ENCODE assay signal across 10 cellular contexts in genomic region chr21:36065497-36066036, GRCh38. TPM values are rescaled to one million over a fixed set of nuclear protein-coding genes. Genes with fewer than 3 reads are reported as not detected.
A peak's percentile ranks its signal among the peaks of the same experiment; 100 is the strongest.
DNase-seq lines count a peak whose midpoint lies in the region; ATAC-seq, FAIRE-seq and TF ChIP-seq lines count a peak whose summit lies in the region.
"Had no signal": no experiment of that assay in that cellular context is flagged by ENCODE, and none has a peak within 500 bp of the region (broad histone marks: within the 10 kb centered on the region; RNA-seq: fewer than 3 reads in every experiment).

No MANE protein-coding gene starts in this region.

- no peak overlapping the region for H2AK5ac ChIP-seq in H1 (ENCODE audit: low read depth, low read length)

- H4K91ac ChIP-seq in H1 (replicated peaks; ENCODE audit: insufficient read length, low read length), result no peak overlapping the region

- intact Hi-C loops in activated naive CD4-positive, alpha-beta T cell treated with anti-CD3 and anti-CD28 coated beads for 36 hours (cut with micrococcal nuclease), result no loop called here
- intact Hi-C loops in PC-3 (cut with micrococcal nuclease), result loop anchor here (10.0 kb wide), 1 partner anchor 139 kb away; no protein-coding TSS in a partner anchor
- intact Hi-C loops in left ventricle myocardium superior (cut with micrococcal nuclease), result loop anchor here (10.0 kb wide), 1 partner anchor 49 kb away; no protein-coding TSS in a partner anchor
- intact Hi-C loops in ascending aorta (cut with DNase I), result loop anchor here (10.0 kb wide), 1 partner anchor 1181 kb away; no protein-coding TSS in a partner anchor

- ATAC-seq in PC-3, result 0 out of 2 replicates have a peak, but pooled peaks have one; percentile 9
- no peak for ATAC-seq in left ventricle myocardium superior
- ATAC-seq: left cardiac atrium had no signal

- no peak overlapping the region for H4K5ac ChIP-seq in H1 (ENCODE audit: insufficient read length, low read depth, low read length)

- H4K8ac ChIP-seq in H1 (ENCODE audit: extremely low read depth, insufficient read depth, low read length), result no peak overlapping the region

- CTCF ChIA-PET in activated naive CD4-positive, alpha-beta T cell treated with anti-CD3 and anti-CD28 coated beads for 36 hours (lab: Charles Lee), result interaction anchor here (0.9 kb wide), 1 partner anchor 48 kb away, joined by 3 read pairs; no protein-coding TSS in a partner anchor
- CTCF ChIA-PET in PC-3 (lab: Charles Lee), result no interaction called here
- CTCF ChIA-PET in H1 (lab: Charles Lee; ENCODE audit: partially characterized antibody), result interaction anchor here (0.6 to 2.0 kb wide), 6 partner anchors 11 to 710 kb away, joined by 3 to 5 read pairs (median 4); no protein-coding TSS in a partner anchor

- H3K23me2 ChIP-seq in H1 (ENCODE audit: low read depth, low read length), result peaks cover 4% of the 10 kb centered on the region

- no peak overlapping the region for H2BK120ac ChIP-seq in H1 (replicated peaks; ENCODE audit: low read depth, low read length)

- H3K9ac ChIP-seq in PC-3 (ENCODE audit: low read length), result no peak overlapping the region
- no peak overlapping the region for H3K9ac ChIP-seq in H1 (replicated peaks in 1 of 4; ENCODE audit: extremely low read depth in 1 of 4, low read depth in 3 of 4, low read length in 3 of 4)

- no peak overlapping the region for H3K4me3 Mint-ChIP-seq in activated naive CD4-positive, alpha-beta T cell treated with anti-CD3 and anti-CD28 coated beads for 36 hours
- peak overlapping the region; percentile 40 for H3K4me3 Mint-ChIP-seq in stimulated activated naive CD8-positive, alpha-beta T cell treated with anti-CD3 and anti-CD28 coated beads, Interleukin-15, Interleukin-2, amounts not matched to agents 100 ng/mL and 50 ng/mL, for 24 hours

- H3K56ac ChIP-seq in H1 (replicated peaks; ENCODE audit: insufficient read length, low read depth, low read length), result no peak overlapping the region

- H3K14ac ChIP-seq in H1 (ENCODE audit: insufficient read length), result no peak overlapping the region

- H4K20me1 ChIP-seq in PC-3 (ENCODE audit: low read length), result no peaks in the 10 kb centered on the region
- no peaks in the 10 kb centered on the region for H4K20me1 ChIP-seq in H1 (replicated peaks in 1 of 2; ENCODE audit: control insufficient read depth in 1 of 2, insufficient read depth in 2 of 2, low read length in 2 of 2)

- TF ChIP-seq RAD21 in H1 (IDR thresholded peaks at IDR 0.05 in 1 of 2, conservative IDR thresholded peaks at IDR 0.05 in 1 of 2; ENCODE audit: low read depth in 2 of 2, low read length in 2 of 2), result no peak

- peak; percentile 44 for DNase-seq in activated naive CD4-positive, alpha-beta T cell treated with anti-CD3 and anti-CD28 coated beads for 36 hours
- no peak for DNase-seq in activated naive CD4-positive, alpha-beta T cell (lab: John Stamatoyannopoulos, UW)
- peak; percentile 69 for DNase-seq in PC-3
- no peak for DNase-seq in H1 (ENCODE audit: low read depth in 1 of 2, low spot score in 2 of 2)
- DNase-seq in left ventricle myocardium superior, result no peak
- no peak for DNase-seq in ascending aorta (ENCODE audit: low spot score in 2 of 2)
- no peak for DNase-seq in NCI-H1105 treated with DMSO at 0.1 percent for 48 hours (lab: John Stamatoyannopoulos, UW)
- DNase-seq: CD8-positive, alpha-beta memory T cell; left cardiac atrium had no signal

- POLR2A ChIA-PET in PC-3 (lab: Charles Lee; ENCODE audit: unreplicated experiment), result no interaction called here
- POLR2A ChIA-PET in H1 (lab: Charles Lee; ENCODE audit: partially characterized antibody), result no interaction called here

- H3K4me3 ChIP-seq in PC-3 (ENCODE audit: low read length) (no peak overlapping the region), H1 (ENCODE audit: extremely low read depth in 1 of 4, insufficient read depth in 2 of 4, low read depth in 3 of 4, low read length in 4 of 4) (no peak overlapping the region), ascending aorta (no peak overlapping the region)

- no peak overlapping the region for H2BK15ac ChIP-seq in H1 (ENCODE audit: low read length)

- H3K4me1 ChIP-seq in PC-3 (ENCODE audit: insufficient read depth, low read length) (peaks cover 13% of the 10 kb centered on the region), H1 (replicated peaks in 1 of 4; ENCODE audit: control insufficient read depth in 3 of 4, insufficient read depth in 4 of 4, low read length in 3 of 4) (peaks cover 0 to 4% (median 3%) of the 10 kb centered on the region in 4 experiments; a peak in 6 of 7 replicates), ascending aorta (peaks cover 3 to 4% of the 10 kb centered on the region in 2 donors)

- no peak overlapping the region for H3K23ac ChIP-seq in H1 (ENCODE audit: insufficient read length)

- no peaks in the 10 kb centered on the region for H3K27me3 ChIP-seq in PC-3 (ENCODE audit: low read length)
- peaks cover 0 to 1% (median 0%) of the 10 kb centered on the region in 4 experiments; a peak in 1 of 7 replicates for H3K27me3 ChIP-seq in H1 (replicated peaks in 1 of 4; ENCODE audit: control insufficient read depth in 3 of 4, extremely low read depth in 1 of 4, insufficient read depth in 3 of 4, low read length in 3 of 4)
- no peaks in the 10 kb centered on the region for H3K27me3 ChIP-seq in ascending aorta

- peak overlapping the region; percentile 68 for H2AFZ ChIP-seq in PC-3 (ENCODE audit: low read length)
- H2AFZ ChIP-seq in H1 (ENCODE audit: low read length), result peak overlapping the region; percentile 69; the same call in 1 of the 2 replicates

- H3K36me3 ChIP-seq in PC-3 (ENCODE audit: low read depth, low read length), result peaks cover 8% of the 10 kb centered on the region; the same call in 1 of the 2 replicates
- H3K36me3 ChIP-seq in H1 (ENCODE audit: control insufficient read depth in 2 of 4, insufficient read depth in 4 of 4, low read length in 3 of 4), result no peaks in the 10 kb centered on the region
- H3K36me3 ChIP-seq in ascending aorta, result no peaks in the 10 kb centered on the region

- TF ChIP-seq CTCF in PC-3 (conservative IDR thresholded peaks at IDR 0.05; ENCODE audit: low read depth, low read length) (no peak), H1 (IDR thresholded peaks at IDR 0.05; ENCODE audit: control extremely low read depth in 1 of 3, insufficient read depth in 1 of 3, low read depth in 1 of 3, low read length in 3 of 3) (no peak), ascending aorta (IDR thresholded peaks at IDR 0.05) (no peak)

- H2BK5ac ChIP-seq in H1 (ENCODE audit: low read depth, low read length), result no peak overlapping the region

- no peaks in the 10 kb centered on the region for H3K9me2 ChIP-seq in PC-3 (replicated peaks; ENCODE audit: low read length)

- H3K79me2 ChIP-seq in PC-3 (ENCODE audit: low read length), result peaks cover 15% of the 10 kb centered on the region
- peaks cover 0 to 4% of the 10 kb centered on the region in 2 experiments; a peak in 1 of 4 replicates for H3K79me2 ChIP-seq in H1 (ENCODE audit: control insufficient read depth in 1 of 2, insufficient read depth in 2 of 2, low read length in 2 of 2)

- no peak overlapping the region for H2BK20ac ChIP-seq in H1 (ENCODE audit: low read length)

- TF ChIP-seq EP300 in H1 (IDR thresholded peaks at IDR 0.05; ENCODE audit: borderline replicate concordance in 1 of 2, low read depth in 2 of 2, low read length in 2 of 2), result no peak

- H3K27me3 Mint-ChIP-seq in activated naive CD4-positive, alpha-beta T cell treated with anti-CD3 and anti-CD28 coated beads for 36 hours (ENCODE audit: low read depth), result no peaks in the 10 kb centered on the region
- H3K27me3 Mint-ChIP-seq in stimulated activated naive CD8-positive, alpha-beta T cell treated with anti-CD3 and anti-CD28 coated beads, Interleukin-15, Interleukin-2, amounts not matched to agents 100 ng/mL and 50 ng/mL, for 24 hours, result no peaks in the 10 kb centered on the region

- H3K27ac ChIP-seq in PC-3 (ENCODE audit: low read length) (no peak overlapping the region), H1 (ENCODE audit: low read depth, low read length) (no peak overlapping the region), ascending aorta (no peak overlapping the region)

- FAIRE-seq in H1 (lab: Jason Lieb, UNC), result no peak

- no peak overlapping the region for H3K18ac ChIP-seq in H1 (ENCODE audit: extremely low read depth, low read length)

- peaks cover 26% of the 10 kb centered on the region for H3K4me1 Mint-ChIP-seq in activated naive CD4-positive, alpha-beta T cell treated with anti-CD3 and anti-CD28 coated beads for 36 hours (ENCODE audit: low read depth)
- H3K4me1 Mint-ChIP-seq in stimulated activated naive CD8-positive, alpha-beta T cell treated with anti-CD3 and anti-CD28 coated beads, Interleukin-15, Interleukin-2, amounts not matched to agents 100 ng/mL and 50 ng/mL, for 24 hours (ENCODE audit: low read depth), result peaks cover 34% of the 10 kb centered on the region

- H3F3A ChIP-seq in PC-3 (ENCODE audit: low read length, unreplicated experiment), result no peaks in the 10 kb centered on the region

- 43% methylated on average over 2 of the region's 3 CpGs; no CpG with 5 or more reads in 1 of the 2 experiments for WGBS in H1 (ENCODE audit: extremely low coverage in 1 of 2, insufficient coverage in 1 of 2, insufficient read length in 1 of 2, insufficient replicate concordance in 2 of 2, low coverage in 1 of 2, low lambda C conversion rate in 2 of 2, missing lambda C conversion rate in 1 of 2), 2 experiments

- H3K79me1 ChIP-seq in H1 (ENCODE audit: low read depth, low read length), result no peaks in the 10 kb centered on the region

- peaks cover 16% of the 10 kb centered on the region for H3K9me3 ChIP-seq in PC-3 (ENCODE audit: low read length)
- peaks cover 12 to 14% of the 10 kb centered on the region in 2 experiments for H3K9me3 ChIP-seq in H1 (ENCODE audit: insufficient read depth in 2 of 2, low read depth in 1 of 2, low read length in 1 of 2)
- no peaks in the 10 kb centered on the region for H3K9me3 ChIP-seq in ascending aorta

- H3K9me3 Mint-ChIP-seq in activated naive CD4-positive, alpha-beta T cell treated with anti-CD3 and anti-CD28 coated beads for 36 hours, result peaks cover 10% of the 10 kb centered on the region
- peaks cover 7% of the 10 kb centered on the region for H3K9me3 Mint-ChIP-seq in stimulated activated naive CD8-positive, alpha-beta T cell treated with anti-CD3 and anti-CD28 coated beads, Interleukin-15, Interleukin-2, amounts not matched to agents 100 ng/mL and 50 ng/mL, for 24 hours

- H3K4me2 ChIP-seq in PC-3 (ENCODE audit: low read length) (peak overlapping the region; percentile 46), H1 (ENCODE audit: insufficient read depth in 1 of 2, low read depth in 2 of 2, low read length in 2 of 2) (no peak overlapping the region)

- H3K27ac Mint-ChIP-seq in activated naive CD4-positive, alpha-beta T cell treated with anti-CD3 and anti-CD28 coated beads for 36 hours, result no peak overlapping the region
- H3K27ac Mint-ChIP-seq in stimulated activated naive CD8-positive, alpha-beta T cell treated with anti-CD3 and anti-CD28 coated beads, Interleukin-15, Interleukin-2, amounts not matched to agents 100 ng/mL and 50 ng/mL, for 24 hours, result peak overlapping the region; percentile 78
- H3K27ac Mint-ChIP-seq: CD8-positive, alpha-beta memory T cell had no signal

- no TSS peak for BruUV-seq in PC-3 (replicated peaks; lab: Mats Ljungman, UMichigan)

- H3K4ac ChIP-seq in H1 (replicated peaks; ENCODE audit: insufficient read length, low read depth, low read length), result no peak overlapping the region

- no peak overlapping the region for H2BK12ac ChIP-seq in H1 (ENCODE audit: low read depth, low read length)

- no peak for TF ChIP-seq POLR2A in H1 (IDR thresholded peaks at IDR 0.05; ENCODE audit: control extremely low read depth in 1 of 2, low read depth in 2 of 2, low read length in 2 of 2)

- H3K36me3 Mint-ChIP-seq in activated naive CD4-positive, alpha-beta T cell treated with anti-CD3 and anti-CD28 coated beads for 36 hours (ENCODE audit: low read depth), result peaks cover 6% of the 10 kb centered on the region
- H3K36me3 Mint-ChIP-seq in stimulated activated naive CD8-positive, alpha-beta T cell treated with anti-CD3 and anti-CD28 coated beads, Interleukin-15, Interleukin-2, amounts not matched to agents 100 ng/mL and 50 ng/mL, for 24 hours (ENCODE audit: low read depth), result peaks cover 17% of the 10 kb centered on the region

RNA-seq across cellular contexts. Expression of gene CBR1, which starts 4.3 kb away (rescaled TPM):
- 10 to 100 TPM; 27.7 to 30.4 TPM for total RNA-seq in activated naive CD4-positive, alpha-beta T cell treated with anti-CD3 and anti-CD28 coated beads for 36 hours
- total RNA-seq in PC-3 (2014; rRNA removed), result 297 and 343 TPM in 2 replicates
- total RNA-seq in H1 (2021; fragmentation: NEBNext Ultra II Directional; extraction: Animal tissue kit (Norgen Biotek cat#: 25700)), result 1.8 and 2.3 TPM in 2 replicates
- 207 and 234 TPM in 2 replicates for polyA plus RNA-seq in H1 (2011; rRNA removed)
- polyA plus RNA-seq in H1 (2011; cell fraction: cytosol; rRNA removed), result 156 TPM
- polyA plus RNA-seq in H1 (2011; cell fraction: nucleus; rRNA removed), result 119 TPM
- polyA plus RNA-seq in H1 (2012, experiment 1 of 2), result 81.4 to 99.0 TPM (median 90.3 TPM) in 4 replicates
- polyA plus RNA-seq in H1 (2012, experiment 2 of 2), result 91.1 TPM
- 59.7 TPM for polyA plus RNA-seq in H1 (2013, experiment 1 of 2)
- polyA plus RNA-seq in H1 (2013, experiment 2 of 2), result 59.1 TPM
- polyA minus RNA-seq in H1 (2011; rRNA and poly(A)+ RNA removed), result 22.3 and 26.0 TPM in 2 replicates
- 56.2 TPM for polyA minus RNA-seq in H1 (2011; cell fraction: cytosol; rRNA and poly(A)+ RNA removed)
- polyA minus RNA-seq in H1 (2011; cell fraction: nucleus; rRNA and poly(A)+ RNA removed), result 38.7 TPM
- 25.8 TPM for total RNA-seq in left ventricle myocardium superior
- total RNA-seq in ascending aorta, result 101 TPM

RNA-seq across cellular contexts. Expression of gene SETD4, which starts 5.2 kb away (rescaled TPM):
- 10 to 100 TPM; 14.8 to 15.2 TPM for total RNA-seq in activated naive CD4-positive, alpha-beta T cell treated with anti-CD3 and anti-CD28 coated beads for 36 hours
- total RNA-seq in PC-3 (2014; rRNA removed) (12.5 and 17.0 TPM in 2 replicates), left ventricle myocardium superior (10.3 TPM), ascending aorta (35.9 TPM)
- total RNA-seq in H1 (2021; fragmentation: NEBNext Ultra II Directional; extraction: Animal tissue kit (Norgen Biotek cat#: 25700)), result 46.6 and 47.4 TPM in 2 replicates
- polyA plus RNA-seq in H1 (2011; rRNA removed), result 17.0 and 20.1 TPM in 2 replicates
- 21.6 TPM for polyA plus RNA-seq in H1 (2011; cell fraction: cytosol; rRNA removed)
- polyA plus RNA-seq in H1 (2011; cell fraction: nucleus; rRNA removed), result 32.4 TPM
- polyA plus RNA-seq in H1 (2012, experiment 1 of 2), result 21.8 to 32.6 TPM (median 26.8 TPM) in 4 replicates
- polyA plus RNA-seq in H1 (2012, experiment 2 of 2), result 17.2 TPM
- polyA plus RNA-seq in H1 (2013, experiment 1 of 2), result 41.3 TPM
- 37.5 TPM for polyA plus RNA-seq in H1 (2013, experiment 2 of 2)
- 22.4 and 28.7 TPM in 2 replicates for polyA minus RNA-seq in H1 (2011; rRNA and poly(A)+ RNA removed)
- polyA minus RNA-seq in H1 (2011; cell fraction: cytosol; rRNA and poly(A)+ RNA removed), result 16.2 TPM
- 32.6 TPM for polyA minus RNA-seq in H1 (2011; cell fraction: nucleus; rRNA and poly(A)+ RNA removed)

Comparison
In these comparisons a context has a peak if more than half of its experiments do, and no peak if none do; other contexts are left out.
1. DNase-seq: peak in activated naive CD4-positive, alpha-beta T cell treated with anti-CD3 and anti-CD28 coated beads for 36 hours (single experiment) and PC-3 (single experiment); none in activated naive CD4-positive, alpha-beta T cell (0 of 4), H1 (0 of 2), left ventricle myocardium superior (single experiment), ascending aorta (0 of 2) and NCI-H1105 treated with DMSO at 0.1 percent for 48 hours (single experiment).